In the genomic region with DNA sequence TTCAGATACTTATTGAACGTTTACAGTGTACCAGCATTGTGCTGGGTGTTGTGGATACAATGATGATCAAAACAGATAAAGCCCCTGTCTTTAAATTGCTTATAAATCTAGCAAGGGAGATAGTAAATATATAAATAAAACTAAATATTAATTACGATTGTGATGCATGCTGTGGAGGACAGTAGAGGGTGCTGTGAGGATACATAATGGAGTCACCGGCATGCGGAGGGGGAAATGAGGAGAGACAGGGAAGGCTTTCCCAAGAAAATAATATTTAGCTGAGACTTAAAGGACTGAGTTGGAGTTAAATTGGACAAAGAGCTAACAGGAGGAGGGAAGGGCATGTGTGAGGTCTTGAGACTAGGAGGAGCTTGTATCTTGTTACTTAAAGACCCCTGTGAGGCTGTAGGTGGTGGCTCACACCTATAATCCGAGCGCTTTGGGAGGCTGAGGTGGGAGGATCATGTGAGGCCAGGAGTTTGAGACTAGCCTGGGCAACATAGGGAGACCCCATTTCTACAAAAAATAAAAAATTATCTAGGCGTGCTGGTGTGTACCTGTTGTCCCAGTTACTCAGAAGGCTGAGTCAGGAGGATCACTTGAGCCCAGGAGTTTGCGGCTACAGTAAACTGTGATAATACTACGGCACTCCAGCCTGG, we compare ENCODE assay signal across 9 cellular contexts. TPM values are rescaled to one million over a fixed set of nuclear protein-coding genes. Genes with fewer than 3 reads are reported as not detected.
A peak's percentile ranks its signal among the peaks of the same experiment; 100 is the strongest.
DNase-seq lines count a peak whose midpoint lies in the region; ATAC-seq and TF ChIP-seq lines count a peak whose summit lies in the region.
"Had no signal": no experiment of that assay in that cellular context is flagged by ENCODE, and none has a peak within 500 bp of the region (broad histone marks: within the 10 kb centered on the region; RNA-seq: fewer than 3 reads in every experiment).

No MANE protein-coding gene starts in this region.

- H3K27ac ChIP-seq in IMR-90 (ENCODE audit: insufficient read depth, low read length) (no peak overlapping the region), body of pancreas (no peak overlapping the region), lower lobe of right lung (no peak overlapping the region)

- POLR2A ChIA-PET in Caco-2 (lab: Charles Lee), result interaction anchor here (0.6 kb wide), 1 partner anchor 128 kb away, joined by 3 read pairs; no protein-coding TSS in a partner anchor
- POLR2A ChIA-PET in IMR-90 (lab: Charles Lee; ENCODE audit: unreplicated experiment), result no interaction called here

- no peak overlapping the region for H3K4me2 ChIP-seq in IMR-90 (ENCODE audit: low read depth, low read length)

- no peak overlapping the region for H3K18ac ChIP-seq in IMR-90 (ENCODE audit: low read depth, low read length)

- no peaks in the 10 kb centered on the region for H3K9me1 ChIP-seq in IMR-90 (ENCODE audit: insufficient read depth, low read length)

- no peaks in the 10 kb centered on the region for H3K9me3 Mint-ChIP-seq in Caco-2 (ENCODE audit: unreplicated experiment)

- no peak overlapping the region for H2BK15ac ChIP-seq in IMR-90 (ENCODE audit: low read depth, low read length)

- H4K8ac ChIP-seq in IMR-90 (ENCODE audit: low read depth in 2 of 2, low read length in 2 of 2), result no peak overlapping the region

- no peak overlapping the region for H3K23ac ChIP-seq in IMR-90 (ENCODE audit: low read depth, low read length)

- WGBS in IMR-90 (ENCODE audit: extremely low coverage in 2 of 2, insufficient read length in 1 of 2), 2 experiments, result 50% methylated on average over 2 of the region's 9 CpGs; no CpG with 5 or more reads in 1 of the 2 experiments
- WGBS in body of pancreas, 2 donors, result 66 to 67% methylated on average over 9 of the region's 9 CpGs

- H2AK5ac ChIP-seq in IMR-90 (ENCODE audit: low read depth, low read length), result no peak overlapping the region

- H3K27ac Mint-ChIP-seq in Caco-2 (ENCODE audit: unreplicated experiment), result no peak overlapping the region

- H3K9ac ChIP-seq in IMR-90 (ENCODE audit: low read depth, low read length), result no peak overlapping the region

- no peak overlapping the region for H2BK120ac ChIP-seq in IMR-90 (ENCODE audit: low read depth, low read length)

- H2AFZ ChIP-seq in IMR-90 (replicated peaks; ENCODE audit: low read length, poor library complexity), result no peak overlapping the region

- H4K91ac ChIP-seq in IMR-90 (ENCODE audit: insufficient read depth, low read depth, low read length), result no peak overlapping the region

- H3K27me3 Mint-ChIP-seq in Caco-2 (ENCODE audit: insufficient read depth, unreplicated experiment), result no peaks in the 10 kb centered on the region

- in situ Hi-C loops in IMR-90 (cut with MboI; ENCODE audit: low sequenced_read_pairs), result loop anchor here (5.0 kb wide), 1 partner anchor 383 kb away; no protein-coding TSS in a partner anchor

- H3K36me3 Mint-ChIP-seq in Caco-2 (ENCODE audit: insufficient read depth, unreplicated experiment), result peaks cover 25% of the 10 kb centered on the region

- H3K4me1 ChIP-seq in Caco-2 (no peaks in the 10 kb centered on the region), IMR-90 (ENCODE audit: control insufficient read depth, insufficient read depth, low read length) (no peaks in the 10 kb centered on the region), body of pancreas (peaks cover 13% of the 10 kb centered on the region), lower lobe of right lung (peaks cover 15% of the 10 kb centered on the region)

- no TSS peak for BruUV-seq in Caco-2 (replicated peaks; lab: Mats Ljungman, UMichigan)
- BruUV-seq in IMR-90 (replicated peaks; lab: Mats Ljungman, UMichigan), result no TSS peak

- H2BK20ac ChIP-seq in IMR-90 (ENCODE audit: low read depth, low read length), result no peak overlapping the region

- peaks cover 24% of the 10 kb centered on the region for H3K4me1 Mint-ChIP-seq in Caco-2 (ENCODE audit: low read depth, unreplicated experiment)

- no peak overlapping the region for H3K4me3 Mint-ChIP-seq in Caco-2 (ENCODE audit: unreplicated experiment)

- ATAC-seq in IMR-90 (ENCODE audit: low read depth) (peak; percentile 43), body of pancreas (no peak), lower lobe of right lung (no peak), GM21529 (IDR thresholded peaks at IDR 0.05; ENCODE audit: unreplicated experiment) (no peak), GM19397 (IDR thresholded peaks at IDR 0.05; ENCODE audit: unreplicated experiment) (no peak), GM21390 (IDR thresholded peaks at IDR 0.05; ENCODE audit: unreplicated experiment) (no peak)

- peak in 1 of 2 experiments; percentile 35 for DNase-seq in Caco-2
- DNase-seq in IMR-90, result peak; percentile 67
- peak in 3 of 4 donors; percentile 15 to 24 (median 20) for DNase-seq in body of pancreas
- no peak for DNase-seq in lower lobe of right lung
- DNase-seq in middle frontal gyrus (ENCODE audit: extremely low spot score, low spot score), result no peak

- peaks cover 12 to 16% of the 10 kb centered on the region in 2 experiments for H3K79me1 ChIP-seq in IMR-90 (ENCODE audit: low read depth in 1 of 2, low read length in 2 of 2)

- no peak overlapping the region for H3K56ac ChIP-seq in IMR-90 (ENCODE audit: extremely low read depth, insufficient read depth, low read length)

- TF ChIP-seq POLR2A in IMR-90 (IDR thresholded peaks at IDR 0.05; ENCODE audit: low read depth, low read length) (no peak), body of pancreas (IDR thresholded peaks at IDR 0.05) (no peak)

- H3K27me3 ChIP-seq in Caco-2 (replicated peaks; ENCODE audit: control insufficient read depth, insufficient read depth, low read length) (no peaks in the 10 kb centered on the region), IMR-90 (ENCODE audit: control insufficient read depth, insufficient read depth, low read length) (no peaks in the 10 kb centered on the region), body of pancreas (no peaks in the 10 kb centered on the region), lower lobe of right lung (ENCODE audit: low read depth) (no peaks in the 10 kb centered on the region)

- H3K9me3 ChIP-seq in Caco-2 (no peaks in the 10 kb centered on the region), IMR-90 (ENCODE audit: control insufficient read depth, insufficient read depth, low read length) (no peaks in the 10 kb centered on the region), body of pancreas (no peaks in the 10 kb centered on the region), lower lobe of right lung (no peaks in the 10 kb centered on the region)

- intact Hi-C loops in Caco-2 (cut with micrococcal nuclease; ENCODE audit: unreplicated experiment) (no loop called here), IMR-90 (cut with micrococcal nuclease) (loop anchor here (1.0 to 5.0 kb wide), 4 partner anchors 85 to 323 kb away; a partner anchor contains a TSS), body of pancreas (cut with DNase I) (no loop called here), lower lobe of right lung (cut with DNase I) (no loop called here)

- H3K36me3 ChIP-seq in Caco-2 (ENCODE audit: control insufficient read depth, insufficient read depth, low read length) (no peaks in the 10 kb centered on the region), IMR-90 (ENCODE audit: control insufficient read depth, insufficient read depth, low read length) (no peaks in the 10 kb centered on the region), body of pancreas (replicated peaks in 1 of 2; ENCODE audit: insufficient read depth in 1 of 2, low read depth in 2 of 2) (no peaks in the 10 kb centered on the region), lower lobe of right lung (no peaks in the 10 kb centered on the region)

- no peak overlapping the region for H3K14ac ChIP-seq in IMR-90 (replicated peaks; ENCODE audit: low read depth, low read length)

- H2AK9ac ChIP-seq in IMR-90 (replicated peaks; ENCODE audit: low read depth, low read length, poor library complexity), result peak overlapping the region; percentile 58

- dilution Hi-C loops in IMR-90 (cut with HindIII; ENCODE audit: low sequenced_read_pairs, unreplicated experiment), result no loop called here

- no peak overlapping the region for H3K4ac ChIP-seq in IMR-90 (ENCODE audit: low read depth, low read length)

- TF ChIP-seq RAD21 in IMR-90 (IDR thresholded peaks at IDR 0.05; ENCODE audit: low read length), result peak; percentile 82

- TF ChIP-seq CTCF in Caco-2 (IDR thresholded peaks at IDR 0.05; ENCODE audit: insufficient read depth in 1 of 2, low read depth in 1 of 2, low read length in 1 of 2, severe bottlenecking in 1 of 2, unreplicated experiment in 1 of 2), result peak; percentile 24 to 35
- peak; percentile 78 for TF ChIP-seq CTCF in IMR-90 (conservative IDR thresholded peaks at IDR 0.05; ENCODE audit: low read depth, low read length)
- peak in 6 of 7 experiments; percentile 24 to 52 (median 41) for TF ChIP-seq CTCF in body of pancreas (IDR thresholded peaks at IDR 0.05)
- peak; percentile 56 for TF ChIP-seq CTCF in lower lobe of right lung (IDR thresholded peaks at IDR 0.05)

- H2BK5ac ChIP-seq in IMR-90 (ENCODE audit: low read depth, low read length, poor library complexity, severe bottlenecking), result no peak overlapping the region

- H4K5ac ChIP-seq in IMR-90 (ENCODE audit: low read depth, low read length), result no peak overlapping the region

- H3K4me3 ChIP-seq in Caco-2 (ENCODE audit: low read depth, low read length), result no peak overlapping the region
- H3K4me3 ChIP-seq in IMR-90 (ENCODE audit: insufficient read depth, low read depth, low read length), result no peak overlapping the region
- no peak overlapping the region for H3K4me3 ChIP-seq in body of pancreas
- H3K4me3 ChIP-seq in lower lobe of right lung, result no peak overlapping the region
- H3K4me3 ChIP-seq: lung had no signal

- CTCF ChIA-PET in Caco-2 (lab: Charles Lee) (interaction anchor here (1.0 to 1.4 kb wide), 2 partner anchors 10 to 85 kb away, joined by 3 to 11 read pairs; a partner anchor contains a TSS), IMR-90 (lab: Yijun Ruan, JAX) (interaction anchor here (0.6 to 3.1 kb wide), 5 partner anchors 10 to 364 kb away, joined by 3 to 9 read pairs (median 3); no protein-coding TSS in a partner anchor)

- no peaks in the 10 kb centered on the region for H4K20me1 ChIP-seq in IMR-90 (ENCODE audit: insufficient read depth, low read length)

TF ChIP-seq in IMR-90, 13 proteins besides CTCF, POLR2A, EP300 and RAD21:
- TF ChIP-seq SMC3 (IDR thresholded peaks at IDR 0.05; ENCODE audit: low read depth, low read length) (peak; percentile 67), NFE2L2 (IDR thresholded peaks at IDR 0.05; ENCODE audit: low read depth, low read length) (no peak), BHLHE40 (IDR thresholded peaks at IDR 0.05; ENCODE audit: low read depth, low read length) (no peak), MAZ (IDR thresholded peaks at IDR 0.05; ENCODE audit: borderline replicate concordance, low read depth, low read length) (0 out of 2 replicates have a peak, but pooled peaks have one; percentile 28)
TF ChIP-seq in IMR-90: peak in this region for 2.

RNA-seq across cellular contexts. Expression of a gene that starts 2.4 kb away (rescaled TPM):
- total RNA-seq in Caco-2 (2022) (22.8 and 30.0 TPM in 2 replicates), IMR-90 (2012; rRNA removed) (24.2 and 34.4 TPM in 2 replicates), body of pancreas (10 to 100 TPM; 14.0 to 14.5 TPM), lower lobe of right lung (20.9 TPM)
- polyA plus RNA-seq in IMR-90 (2012; rRNA removed), result 22.7 and 24.4 TPM in 2 replicates
- polyA plus RNA-seq in IMR-90 (2012; cell fraction: cytosol; rRNA removed), result 8.9 and 11.1 TPM in 2 replicates
- 13.3 and 15.6 TPM in 2 replicates for polyA plus RNA-seq in IMR-90 (2012; cell fraction: nucleus; rRNA removed; ENCODE audit: low replicate concordance)

Comparison
In these comparisons a context has a peak if more than half of its experiments do, and no peak if none do; other contexts are left out.
1. DNase-seq: peak in IMR-90 (single experiment) and body of pancreas (3 of 4); none in lower lobe of right lung (single experiment) and middle frontal gyrus (single experiment).
2. Peak in every context shown above with its lines, with median percentiles within 50 percentile points of each other: CTCF ChIP-seq.